Comparison of ENCODE assay signal across 20 cellular contexts in the genomic region with DNA sequence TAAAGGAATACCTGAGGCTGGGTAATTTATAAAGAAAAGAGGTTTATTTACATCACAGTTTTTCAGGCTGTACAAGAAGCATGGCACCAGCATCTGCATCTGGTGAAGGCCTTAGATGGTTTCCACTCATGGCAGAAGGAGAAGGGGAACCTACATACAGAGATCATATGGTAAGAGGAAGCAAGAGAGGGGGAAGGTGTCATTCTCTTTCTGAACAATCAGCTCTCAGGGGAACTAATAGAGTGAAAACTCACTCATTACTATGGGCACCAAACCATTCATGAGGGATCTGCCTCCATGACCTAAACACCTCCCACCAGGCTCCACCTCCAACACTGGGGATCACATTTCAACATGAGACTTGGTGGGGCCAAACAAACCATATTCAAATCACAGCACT.
"Had no signal": no experiment of that assay in that cellular context is flagged by ENCODE, and none has a peak within 500 bp of the region (broad histone marks: within the 10 kb centered on the region; RNA-seq: fewer than 3 reads in every experiment).

No MANE protein-coding gene starts in this region.

- H3K4me3 ChIP-seq: MG63 had no signal

- DNase-seq: KBM-7, MG63, NCI-H1092 treated with DMSO at 0.1 percent for 48 hours, NCI-H1436, NCI-H187, NCI-H2029, NCI-H2081 treated with DMSO at 0.1 percent for 48 hours, NCI-H2171, NCI-H226, NCI-H446, NCI-H510A treated with DMSO at 0.1 percent for 48 hours, NCI-H69, NCI-H774, PC-3, SHP77, SK-N-SH, T-helper 1 cell, T-helper 17 cell had no signal

- H3K27me3 ChIP-seq: MG63 had no signal

- H3K9me3 ChIP-seq: MG63, SK-N-SH had no signal

- ATAC-seq: Panc1, PC-3, T-helper 17 cell had no signal

- H3K27ac ChIP-seq: RWPE1 had no signal

- H3K9ac ChIP-seq: SK-N-SH had no signal

- H3K4me2 ChIP-seq: SK-N-SH had no signal

- H3K36me3 ChIP-seq: MG63 had no signal
